ENCODE assay signal across 10 cellular contexts in the genomic region with DNA sequence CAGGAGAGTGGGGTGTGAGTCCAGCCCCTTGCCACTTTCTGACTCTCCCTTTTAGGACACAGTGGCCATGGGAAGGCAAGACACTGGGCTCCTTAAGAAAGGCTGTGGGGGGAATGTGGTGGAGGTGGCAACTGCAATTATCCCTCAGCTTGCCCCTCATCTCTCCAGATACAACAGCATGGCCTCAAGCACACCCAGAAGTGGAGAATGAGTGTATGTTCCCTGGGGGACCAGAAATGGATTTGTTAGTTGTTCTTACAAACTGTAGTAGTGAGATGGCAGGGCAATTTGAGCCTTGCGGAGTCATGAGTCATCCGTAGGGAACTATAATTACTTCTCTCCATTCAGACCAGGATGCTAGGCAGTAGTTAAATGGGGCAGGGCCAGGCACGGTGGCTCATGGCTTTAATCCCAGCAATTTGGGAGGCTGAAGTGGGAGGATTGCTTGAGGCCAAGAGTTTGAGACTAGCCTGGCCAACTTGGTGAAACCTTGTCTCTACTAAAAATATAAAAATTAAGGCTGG.
A peak's percentile ranks its signal among the peaks of the same experiment; 100 is the strongest.
DNase-seq lines count a peak whose midpoint lies in the region; ATAC-seq lines count a peak whose summit lies in the region.
"Had no signal": no experiment of that assay in that cellular context is flagged by ENCODE, and none has a peak within 500 bp of the region (broad histone marks: within the 10 kb centered on the region; RNA-seq: fewer than 3 reads in every experiment).

No MANE protein-coding gene starts in this region.

- ATAC-seq in HG02973 (IDR thresholded peaks at IDR 0.05; ENCODE audit: unreplicated experiment): no peak
- ATAC-seq: stimulated activated effector memory CD8-positive, alpha-beta T cell treated with anti-CD3 and anti-CD28 coated beads, Interleukin-12 subunit alpha, Interleukin-12 subunit beta, amount 100 ng/mL, for 72 hours had no signal

- DNase-seq in DMS79 (lab: John Stamatoyannopoulos, UW): peak; percentile 1
- no peak for DNase-seq in DMS79 treated with DMSO at 0.1 percent for 48 hours (lab: John Stamatoyannopoulos, UW)
- peak; percentile 95 for DNase-seq in NCI-H1436 treated with DMSO at 0.1 percent for 48 hours (lab: John Stamatoyannopoulos, UW)
- DNase-seq in brain pericyte (ENCODE audit: low read depth, low spot score): peak; percentile 37
- DNase-seq in non-pigmented ciliary epithelial cell (ENCODE audit: low read depth): peak; percentile 4
- no peak for DNase-seq in GF-D8 (lab: John Stamatoyannopoulos, UW)
- DNase-seq in RPMI8226: no peak
- DNase-seq: 8988T had no signal

Comparison
In these comparisons a context has a peak if more than half of its experiments do, and no peak if none do; other contexts are left out.
1. DNase-seq: peak in DMS79 (single experiment), NCI-H1436 treated with DMSO at 0.1 percent for 48 hours (single experiment), brain pericyte (single experiment) and non-pigmented ciliary epithelial cell (single experiment); none in DMS79 treated with DMSO at 0.1 percent for 48 hours (single experiment), GF-D8 (single experiment) and RPMI8226 (single experiment).